In genomic region chr12:51403744-51404143, GRCh38 we compare ENCODE assay signal across 24 cellular contexts. TPM values are rescaled to one million over a fixed set of nuclear protein-coding genes. Genes with fewer than 3 reads are reported as not detected.
DNase-seq lines count a peak whose midpoint lies in the region; ATAC-seq and TF ChIP-seq lines count a peak whose summit lies in the region.
"Had no signal": no experiment of that assay in that cellular context is flagged by ENCODE, and none has a peak within 500 bp of the region (broad histone marks: within the 10 kb centered on the region; RNA-seq: fewer than 3 reads in every experiment).

No MANE protein-coding gene starts in this region.

- H3K4me2 ChIP-seq in trophoblast cell (ENCODE audit: low read length), result no peak overlapping the region

- ATAC-seq in heart right ventricle (peak in 7 of 8 donors; percentile 39 to 63 (median 49)), HG02759 (IDR thresholded peaks at IDR 0.05; ENCODE audit: unreplicated experiment) (no peak)
- ATAC-seq: stimulated activated naive CD8-positive, alpha-beta T cell treated with anti-CD3 and anti-CD28 coated beads, Interleukin-15, amount 100 ng/mL, for 72 hours had no signal

- peaks cover 6% of the 10 kb centered on the region for H3K79me2 ChIP-seq in trophoblast cell (ENCODE audit: control insufficient read depth, insufficient read depth, low read length, poor library complexity)

- no peak for TF ChIP-seq CTCF in Caco-2 (IDR thresholded peaks at IDR 0.05; ENCODE audit: insufficient read depth in 1 of 2, low read depth in 1 of 2, low read length in 1 of 2, severe bottlenecking in 1 of 2, unreplicated experiment in 1 of 2)
- TF ChIP-seq CTCF in heart right ventricle (IDR thresholded peaks at IDR 0.05), result no peak

- H4K8ac ChIP-seq in trophoblast cell (ENCODE audit: low read depth, low read length), result no peak overlapping the region

- H3K4me3 Mint-ChIP-seq in Caco-2 (ENCODE audit: unreplicated experiment), result no peak overlapping the region
- H3K4me3 Mint-ChIP-seq: activated naive CD4-positive, alpha-beta T cell treated with anti-CD3 and anti-CD28 coated beads, Interleukin-2, amount 10 ng/mL, durations not matched to agents 7 days and 5 days; stimulated activated naive CD8-positive, alpha-beta T cell treated with anti-CD3 and anti-CD28 coated beads, Interleukin-15, amount 100 ng/mL, for 72 hours had no signal

- H3K27ac ChIP-seq in heart right ventricle, result no peak overlapping the region
- H3K27ac ChIP-seq in trophoblast cell (ENCODE audit: low read depth, low read length), result no peak overlapping the region
- H3K27ac ChIP-seq: VCaP had no signal

- no peak overlapping the region for H2BK12ac ChIP-seq in trophoblast cell (ENCODE audit: low read length)

- no TSS peak for BruUV-seq in Caco-2 (replicated peaks; lab: Mats Ljungman, UMichigan)

- H4K91ac ChIP-seq in trophoblast cell (ENCODE audit: low read depth, low read length), result peak overlapping the region; percentile 2

- H2BK120ac ChIP-seq in trophoblast cell (ENCODE audit: insufficient read depth, low read length, poor library complexity), result peak overlapping the region; percentile 23

- no peak overlapping the region for H3K14ac ChIP-seq in trophoblast cell (ENCODE audit: low read length)

- peaks cover 68% of the 10 kb centered on the region for H3K4me1 Mint-ChIP-seq in Caco-2 (ENCODE audit: low read depth, unreplicated experiment)

- no peak overlapping the region for H2AFZ ChIP-seq in trophoblast cell (ENCODE audit: insufficient read depth, low read length, poor library complexity)

- H3K4me1 ChIP-seq in Caco-2 (peaks cover 65% of the 10 kb centered on the region), heart right ventricle (peaks cover 0 to 14% (median 0%) of the 10 kb centered on the region in 9 donors), trophoblast cell (ENCODE audit: control insufficient read depth in 1 of 2, insufficient read depth in 2 of 2, low read length in 2 of 2) (peaks cover 28 to 45% of the 10 kb centered on the region in 2 experiments)
- H3K4me1 ChIP-seq: HAP-1 had no signal

- no peaks in the 10 kb centered on the region for H3K9me3 Mint-ChIP-seq in Caco-2 (ENCODE audit: unreplicated experiment)
- H3K9me3 Mint-ChIP-seq: activated naive CD4-positive, alpha-beta T cell treated with anti-CD3 and anti-CD28 coated beads, Interleukin-2, amount 10 ng/mL, durations not matched to agents 7 days and 5 days; stimulated activated naive CD8-positive, alpha-beta T cell treated with anti-CD3 and anti-CD28 coated beads, Interleukin-15, amount 100 ng/mL, for 72 hours had no signal

- peaks cover 32% of the 10 kb centered on the region for H3K36me3 Mint-ChIP-seq in Caco-2 (ENCODE audit: insufficient read depth, unreplicated experiment)
- H3K36me3 Mint-ChIP-seq: activated naive CD4-positive, alpha-beta T cell treated with anti-CD3 and anti-CD28 coated beads, Interleukin-2, amount 10 ng/mL, durations not matched to agents 7 days and 5 days had no signal

- H3K9ac ChIP-seq in trophoblast cell (ENCODE audit: low read length), result no peak overlapping the region

- H3K36me3 ChIP-seq in Caco-2 (ENCODE audit: control insufficient read depth, insufficient read depth, low read length) (no peaks in the 10 kb centered on the region), heart right ventricle (no peaks in the 10 kb centered on the region), trophoblast cell (ENCODE audit: control insufficient read depth in 1 of 2, insufficient read depth in 2 of 2, low read length in 2 of 2) (peaks cover 14% of the 10 kb centered on the region in 2 experiments)
- H3K36me3 ChIP-seq: HAP-1 had no signal

- DNase-seq in Caco-2 (peak; percentile 46 to 64), NOMO-1 (lab: John Stamatoyannopoulos, UW; ENCODE audit: unreplicated experiment in 2 of 2) (peak; percentile 97 to 98), heart right ventricle (no peak), trophoblast cell (peak; percentile 87 to 96), NCI-H748 (lab: John Stamatoyannopoulos, UW; ENCODE audit: unreplicated experiment) (no peak), H4 (ENCODE audit: low spot score) (no peak), GM19240 (ENCODE audit: insufficient read length, low spot score) (no peak)
- DNase-seq: activated CD4-positive, alpha-beta T cell treated with anti-CD3 and anti-CD28 coated beads, Interleukin-2, amount 50 U/mL, for 48 hours; activated naive CD4-positive, alpha-beta T cell treated with anti-CD3 and anti-CD28 coated beads, Interleukin-2, amount 10 ng/mL, durations not matched to agents 7 days and 5 days; COR-L47; EL; Karpas-422; NCI-H1417 treated with DMSO at 0.1 percent for 48 hours; NCI-H2171 treated with DMSO at 0.1 percent for 48 hours; NCI-H82; stimulated activated naive CD8-positive, alpha-beta T cell treated with anti-CD3 and anti-CD28 coated beads, Interleukin-15, amount 100 ng/mL, for 72 hours had no signal

- CTCF ChIA-PET in Caco-2 (lab: Charles Lee), result no interaction called here

- H3K18ac ChIP-seq in trophoblast cell (ENCODE audit: low read length), result peak overlapping the region; percentile 9

- H3K27me3 ChIP-seq in Caco-2 (replicated peaks; ENCODE audit: control insufficient read depth, insufficient read depth, low read length) (no peaks in the 10 kb centered on the region), heart right ventricle (peaks cover 0 to 25% (median 0%) of the 10 kb centered on the region in 7 donors), trophoblast cell (ENCODE audit: insufficient read depth, low read length) (no peaks in the 10 kb centered on the region)

- no peaks in the 10 kb centered on the region for H3K9me3 ChIP-seq in Caco-2
- no peaks in the 10 kb centered on the region for H3K9me3 ChIP-seq in heart right ventricle
- H3K9me3 ChIP-seq in trophoblast cell (ENCODE audit: insufficient read depth, low read depth, low read length), result no peaks in the 10 kb centered on the region
- H3K9me3 ChIP-seq: HAP-1 had no signal

- H3K27ac Mint-ChIP-seq in Caco-2 (ENCODE audit: unreplicated experiment), result peak overlapping the region; percentile 56
- H3K27ac Mint-ChIP-seq: activated naive CD4-positive, alpha-beta T cell treated with anti-CD3 and anti-CD28 coated beads, Interleukin-2, amount 10 ng/mL, durations not matched to agents 7 days and 5 days; stimulated activated naive CD8-positive, alpha-beta T cell treated with anti-CD3 and anti-CD28 coated beads, Interleukin-15, amount 100 ng/mL, for 72 hours had no signal

- intact Hi-C loops in Caco-2 (cut with micrococcal nuclease; ENCODE audit: unreplicated experiment), result no loop called here
- intact Hi-C loops in heart right ventricle (cut with DNase I), result no loop called here

- H4K12ac ChIP-seq in trophoblast cell (ENCODE audit: low read depth, low read length), result no peak overlapping the region

- no peak overlapping the region for H3K4ac ChIP-seq in trophoblast cell (ENCODE audit: low read depth, low read length)

- 81 to 82% methylated on average over 3 of the region's 3 CpGs for WGBS in heart right ventricle, 2 donors
- WGBS in trophoblast cell (ENCODE audit: extremely low coverage, insufficient coverage, insufficient read length), result no CpG with 5 or more reads among the region's 3 CpGs

- no peaks in the 10 kb centered on the region for H3K27me3 Mint-ChIP-seq in Caco-2 (ENCODE audit: insufficient read depth, unreplicated experiment)
- H3K27me3 Mint-ChIP-seq: stimulated activated naive CD8-positive, alpha-beta T cell treated with anti-CD3 and anti-CD28 coated beads, Interleukin-15, amount 100 ng/mL, for 72 hours had no signal

- no peak overlapping the region for H2AK5ac ChIP-seq in trophoblast cell (ENCODE audit: low read length)

- POLR2A ChIA-PET in Caco-2 (lab: Charles Lee), result no interaction called here

- peaks cover 41% of the 10 kb centered on the region for H3K79me1 ChIP-seq in trophoblast cell (ENCODE audit: low read length)

- H2BK5ac ChIP-seq in trophoblast cell (ENCODE audit: low read depth, low read length, poor library complexity), result no peak overlapping the region

- H3K4me3 ChIP-seq in Caco-2 (ENCODE audit: low read depth, low read length) (no peak overlapping the region), heart right ventricle (no peak overlapping the region), trophoblast cell (ENCODE audit: low read depth, low read length) (no peak overlapping the region)
- H3K4me3 ChIP-seq: HAP-1 had no signal

- H3K23ac ChIP-seq in trophoblast cell (ENCODE audit: low read length), result no peak overlapping the region

RNA-seq across cellular contexts. Expression of gene GALNT6, which starts 12.5 kb away (rescaled TPM):
- 170 and 190 TPM in 2 replicates for total RNA-seq in Caco-2 (2022)
- 1 to 10 TPM in 5 of 10 donors, under 1 TPM in 5; 0.23 to 6.3 (median 1.0) TPM for total RNA-seq in heart right ventricle
- polyA plus RNA-seq in heart right ventricle, result under 1 TPM; 0.15 to 0.57 TPM
- polyA plus RNA-seq in trophoblast cell (2013), result 65.5 and 68.0 TPM in 2 replicates
- total RNA-seq in H4 (2014; rRNA removed; shearing (Covaris generic)), result 0.06 TPM in 1 of 2 replicates, not detected in the other

RNA-seq across cellular contexts. Expression of gene SLC4A8, which starts 20.9 kb away (rescaled TPM):
- total RNA-seq in Caco-2 (2022) (62.7 and 67.0 TPM in 2 replicates), heart right ventricle (1 to 10 TPM in 1 of 10 donors, under 1 TPM in 9; 0.28 to 1.8 (median 0.63) TPM)
- polyA plus RNA-seq in heart right ventricle, result under 1 TPM; 0.12 to 0.22 TPM
- polyA plus RNA-seq in trophoblast cell (2013), result 46.9 and 48.0 TPM in 2 replicates
- total RNA-seq in H4 (2014; rRNA removed; shearing (Covaris generic)), result 2.1 and 2.6 TPM in 2 replicates

RNA-seq across cellular contexts. Expression of gene CELA1, which starts 57.3 kb away (rescaled TPM):
- total RNA-seq in Caco-2 (2022) (not detected in 2 replicates), heart right ventricle (not detected)
- not detected for polyA plus RNA-seq in heart right ventricle
- not detected in 2 replicates for polyA plus RNA-seq in trophoblast cell (2013)
- not detected in 2 replicates for total RNA-seq in H4 (2014; rRNA removed; shearing (Covaris generic))
- total RNA-seq: astrocyte, cerebellum, mononuclear cell, renal cortical epithelial cell, RPMI7951 had no signal

Comparison
In these comparisons a context has a peak if more than half of its experiments do, and no peak if none do; other contexts are left out.
1. DNase-seq: peak in Caco-2 (2 of 2), NOMO-1 (2 of 2) and trophoblast cell (2 of 2); none in heart right ventricle (0 of 2), NCI-H748 (single experiment), H4 (single experiment) and GM19240 (single experiment).
2. RNA of gene GALNT6, which starts 12.5 kb away (total RNA-seq): 170 to 190 TPM in Caco-2; 0.23 to 6.3 TPM in heart right ventricle and 0.06 TPM in H4; every median in the first group is over 10 times any median in the second.
3. RNA of gene SLC4A8, which starts 20.9 kb away (total RNA-seq): 62.7 to 67.0 TPM in Caco-2; 2.1 to 2.6 TPM in H4 and 0.28 to 1.8 TPM in heart right ventricle; every median in the first group is over 10 times any median in the second.